In the genomic region with DNA sequence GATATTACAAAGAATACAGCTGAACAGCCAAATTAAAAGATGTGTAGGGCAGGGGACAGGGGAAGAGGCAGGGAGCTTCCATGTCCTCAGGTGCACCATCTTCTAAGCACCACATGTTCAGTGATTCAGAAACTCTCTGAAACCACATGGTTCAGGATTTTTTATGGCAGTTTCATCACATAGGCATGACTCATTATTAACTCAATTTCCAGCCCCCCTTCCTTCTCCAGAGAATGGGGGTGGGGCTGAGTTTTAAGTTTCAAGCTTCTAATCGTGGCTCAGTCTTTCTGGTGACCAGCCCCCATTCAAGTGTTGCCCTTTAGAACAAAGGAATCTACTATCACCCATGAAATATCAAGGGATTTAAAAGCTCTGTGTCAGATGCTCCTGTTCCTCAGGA, we compare ENCODE assay signal across 14 cellular contexts.
DNase-seq lines count a peak whose midpoint lies in the region; ATAC-seq and TF ChIP-seq lines count a peak whose summit lies in the region.
"Had no signal": no experiment of that assay in that cellular context is flagged by ENCODE, and none has a peak within 500 bp of the region (broad histone marks: within the 10 kb centered on the region; RNA-seq: fewer than 3 reads in every experiment).

No MANE protein-coding gene starts in this region.

- H3K4me1 ChIP-seq in PC-3 (ENCODE audit: insufficient read depth, low read length) = peaks cover 24% of the 10 kb centered on the region
- H3K4me1 ChIP-seq: adrenal gland had no signal

- CTCF ChIA-PET in PC-3 (lab: Charles Lee) = no interaction called here

- H3K4me3 ChIP-seq in PC-3 (ENCODE audit: low read length) (no peak overlapping the region), epithelial cell of esophagus (ENCODE audit: low read length) (no peak overlapping the region)
- H3K4me3 ChIP-seq: adrenal gland had no signal

- peak; percentile 20 for DNase-seq in GM03348 (ENCODE audit: low spot score)
- peak; percentile 84 for DNase-seq in PC-3
- peak; percentile 83 for DNase-seq in epithelial cell of esophagus (ENCODE audit: low read depth)
- peak; percentile 98 for DNase-seq in renal cortical epithelial cell (ENCODE audit: low read depth)
- no peak for DNase-seq in NCI-H82 (lab: John Stamatoyannopoulos, UW)
- DNase-seq in NCI-H2081 treated with DMSO at 0.1 percent for 48 hours (lab: John Stamatoyannopoulos, UW) = no peak
- DNase-seq: activated CD8-positive, alpha-beta memory T cell treated with anti-CD3 and anti-CD28 coated beads, Interleukin-2, amount 50 U/mL, for 4 hours; adrenal gland; DMS79 treated with DMSO at 0.1 percent for 48 hours; kidney; NCI-H187 treated with DMSO at 0.1 percent for 48 hours had no signal

- H3K27ac ChIP-seq in PC-3 (ENCODE audit: low read length) = peak overlapping the region; percentile 80
- H3K27ac ChIP-seq: adrenal gland had no signal

- TF ChIP-seq CTCF in PC-3 (conservative IDR thresholded peaks at IDR 0.05; ENCODE audit: low read depth, low read length) (no peak), epithelial cell of esophagus (IDR thresholded peaks at IDR 0.05; ENCODE audit: insufficient read depth, low read depth, low read length, missing control alignments) (no peak)

- H3K27me3 ChIP-seq in PC-3 (ENCODE audit: low read length) = no peaks in the 10 kb centered on the region

- H3K9ac ChIP-seq in PC-3 (ENCODE audit: low read length) = no peak overlapping the region; the same call in 1 of the 2 replicates

- ATAC-seq in PC-3 = peak; percentile 90
- no peak for ATAC-seq in HG03520 (IDR thresholded peaks at IDR 0.05; ENCODE audit: unreplicated experiment)
- ATAC-seq in HG02798 (IDR thresholded peaks at IDR 0.05; ENCODE audit: poor library complexity, unreplicated experiment) = no peak
- ATAC-seq: stimulated activated effector memory CD8-positive, alpha-beta T cell treated with anti-CD3 and anti-CD28 coated beads, Interleukin-12 subunit alpha, Interleukin-12 subunit beta, amount 100 ng/mL, for 72 hours had no signal

- POLR2A ChIA-PET in PC-3 (lab: Charles Lee; ENCODE audit: unreplicated experiment) = interaction anchor here (0.6 to 0.7 kb wide), 2 partner anchors 146 to 450 kb away, joined by 3 to 4 read pairs; no protein-coding TSS in a partner anchor

- no peaks in the 10 kb centered on the region for H3K79me2 ChIP-seq in PC-3 (ENCODE audit: low read length)

- no peaks in the 10 kb centered on the region for H3F3A ChIP-seq in PC-3 (ENCODE audit: low read length, unreplicated experiment)

- H3K9me3 ChIP-seq in PC-3 (ENCODE audit: low read length) = no peaks in the 10 kb centered on the region; the same call in 1 of the 2 replicates
- H3K9me3 ChIP-seq: adrenal gland had no signal

- H4K20me1 ChIP-seq in PC-3 (ENCODE audit: low read length) = no peaks in the 10 kb centered on the region

- BruUV-seq in PC-3 (replicated peaks; lab: Mats Ljungman, UMichigan) = no TSS peak

- H3K9me2 ChIP-seq in PC-3 (replicated peaks; ENCODE audit: low read length) = no peaks in the 10 kb centered on the region

- H3K36me3 ChIP-seq in PC-3 (ENCODE audit: low read depth, low read length) = no peaks in the 10 kb centered on the region
- H3K36me3 ChIP-seq: adrenal gland had no signal

- peak overlapping the region; percentile 53; the same call in 1 of the 2 replicates for H3K4me2 ChIP-seq in PC-3 (ENCODE audit: low read length)

- intact Hi-C loops in PC-3 (cut with micrococcal nuclease) = loop anchor here (10.0 kb wide), 1 partner anchor 144 kb away; no protein-coding TSS in a partner anchor

- peak overlapping the region; percentile 69; the same call in 1 of the 2 replicates for H2AFZ ChIP-seq in PC-3 (ENCODE audit: low read length)

Comparison
In these comparisons a context has a peak if more than half of its experiments do, and no peak if none do; other contexts are left out.
1. DNase-seq: peak in GM03348 (single experiment), PC-3 (single experiment), epithelial cell of esophagus (single experiment) and renal cortical epithelial cell (single experiment); none in NCI-H82 (single experiment) and NCI-H2081 treated with DMSO at 0.1 percent for 48 hours (single experiment).